Comparison of ENCODE assay signal across 11 cellular contexts in the genomic region with DNA sequence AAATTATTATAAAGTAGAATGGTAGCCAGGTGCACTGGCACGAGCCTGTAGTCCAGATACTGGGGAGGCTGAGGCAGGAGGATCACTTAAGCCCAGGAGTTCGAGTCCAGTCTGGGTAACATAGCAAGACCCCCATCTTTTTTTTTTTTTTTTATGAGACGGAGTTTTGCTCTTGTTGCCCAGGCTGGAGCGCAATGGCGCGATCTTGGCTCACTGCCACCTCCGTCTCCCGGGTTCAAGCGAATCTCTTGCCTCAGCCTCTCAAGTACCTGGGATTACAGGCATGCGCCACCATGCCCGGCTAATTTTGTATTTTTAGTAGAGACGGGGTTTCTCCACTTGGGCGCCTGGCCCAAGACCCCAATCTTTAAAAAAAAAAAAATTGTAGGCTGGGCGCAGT. TPM values are rescaled to one million over a fixed set of nuclear protein-coding genes. Genes with fewer than 3 reads are reported as not detected.
"Had no signal": no experiment of that assay in that cellular context is flagged by ENCODE, and none has a peak within 500 bp of the region (broad histone marks: within the 10 kb centered on the region; RNA-seq: fewer than 3 reads in every experiment).

No MANE protein-coding gene starts in this region.

RNA-seq across cellular contexts. Expression of a gene that starts 10.4 kb away (rescaled TPM):
- total RNA-seq: dermis microvascular lymphatic vessel endothelial cell, esophagus squamous epithelium, kidney, left lobe of liver, mesenteric fat pad, mesothelial cell of epicardium had no signal
- polyA plus RNA-seq: immature natural killer cell had no signal

RNA-seq across cellular contexts. Expression of a gene that starts 28.3 kb away (rescaled TPM):
- total RNA-seq: left colon, left lobe of liver, left ventricle myocardium superior, mesenteric fat pad, mucosa of descending colon, myocyte had no signal
- polyA plus RNA-seq: immature natural killer cell had no signal
